In the genomic region with DNA sequence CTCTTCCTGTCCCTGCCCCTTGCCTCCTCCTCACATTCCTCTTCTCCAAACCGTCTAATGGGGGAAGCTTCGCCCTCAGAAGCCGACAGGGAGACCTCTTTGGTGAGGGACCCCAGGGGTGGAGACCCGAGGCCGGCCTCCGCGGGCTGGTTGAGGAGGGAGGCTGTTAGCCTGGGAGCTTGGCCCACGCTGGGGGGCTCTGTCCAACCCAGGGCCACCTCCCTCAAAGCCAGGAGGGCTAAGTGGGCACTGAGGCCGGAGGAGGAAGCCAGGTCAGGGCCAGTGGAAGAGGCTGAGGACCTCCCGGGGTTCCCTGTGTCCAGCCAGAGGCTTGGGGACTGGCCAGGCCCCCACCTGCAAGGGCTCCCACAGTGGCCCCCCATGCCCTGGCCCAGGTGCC, we compare ENCODE assay signal across 27 cellular contexts. TPM values are rescaled to one million over a fixed set of nuclear protein-coding genes. Genes with fewer than 3 reads are reported as not detected.
"Had no signal": no experiment of that assay in that cellular context is flagged by ENCODE, and none has a peak within 500 bp of the region (broad histone marks: within the 10 kb centered on the region; RNA-seq: fewer than 3 reads in every experiment).

No MANE protein-coding gene starts in this region.

- H3K36me3 ChIP-seq: esophagus squamous epithelium, gastrocnemius medialis, heart right ventricle, left lung, lower lobe of right lung had no signal

- ATAC-seq: effector memory CD8-positive, alpha-beta T cell; esophagus mucosa; gastrocnemius medialis; left cardiac atrium; left lung; left ventricle myocardium superior; lower lobe of right lung; mucosa of descending colon had no signal

- H3K27ac ChIP-seq: coronary artery, epithelial cell of prostate, esophagus squamous epithelium, left lung had no signal

- DNase-seq: dermis blood vessel endothelial cell; effector CD8-positive, alpha-beta T cell; effector memory CD8-positive, alpha-beta T cell; endodermal cell; erythroblast; esophagus squamous epithelium; foreskin fibroblast; foreskin melanocyte; gastrocnemius medialis; glutamatergic neuron; head of caudate nucleus; heart right ventricle; hippocampal formation; left cardiac atrium; left ventricle myocardium superior; lower lobe of right lung; mesenchymal stem cell; mucosa of descending colon had no signal

- H3K9me3 ChIP-seq: esophagus squamous epithelium, gastrocnemius medialis, heart right ventricle, left lung, lower lobe of right lung, mucosa of descending colon had no signal

- H3K4me3 ChIP-seq: coronary artery, esophagus squamous epithelium, heart right ventricle, left lung, lower lobe of right lung, mucosa of descending colon had no signal

RNA-seq across cellular contexts. Expression of gene GABRD, which starts 5.3 kb away (rescaled TPM):
- total RNA-seq: endodermal cell, glomerular endothelial cell, kidney epithelial cell, mesenteric fat pad, mucosa of descending colon, myocyte had no signal

RNA-seq across cellular contexts. Expression of gene CFAP74, which starts 20.9 kb away (rescaled TPM):
- total RNA-seq: dermis blood vessel endothelial cell, esophagus mucosa, esophagus squamous epithelium, gastrocnemius medialis, glomerular endothelial cell, heart right ventricle, kidney epithelial cell, left cardiac atrium, left ventricle myocardium superior, lung microvascular endothelial cell, mesenteric fat pad, myocyte had no signal
